In the genomic region with DNA sequence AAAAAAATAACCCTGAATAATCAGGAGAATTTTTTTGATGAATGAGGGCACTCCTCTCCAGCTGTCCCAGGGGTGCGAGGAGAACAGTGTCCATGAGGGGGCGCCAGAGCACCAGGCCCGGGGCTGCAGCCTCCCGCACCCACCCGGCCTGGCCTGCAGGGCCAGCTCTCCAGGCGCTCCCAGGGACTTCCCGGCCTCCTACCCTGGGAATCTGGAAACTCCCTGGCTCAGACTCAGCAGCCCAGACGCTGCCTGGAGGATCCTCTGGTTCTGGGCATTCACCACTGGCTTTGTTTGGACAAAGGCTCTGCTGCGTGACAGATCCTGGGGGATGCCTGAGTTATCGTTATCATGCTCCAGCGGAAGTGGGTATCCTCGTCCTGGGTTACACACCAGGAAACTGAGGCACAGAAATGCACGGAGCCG, we compare ENCODE assay signal across 9 cellular contexts. TPM values are rescaled to one million over a fixed set of nuclear protein-coding genes. Genes with fewer than 3 reads are reported as not detected.
DNase-seq lines count a peak whose midpoint lies in the region; ATAC-seq and TF ChIP-seq lines count a peak whose summit lies in the region.
"Had no signal": no experiment of that assay in that cellular context is flagged by ENCODE, and none has a peak within 500 bp of the region (broad histone marks: within the 10 kb centered on the region; RNA-seq: fewer than 3 reads in every experiment).

No MANE protein-coding gene starts in this region.

- TF ChIP-seq EP300 in tibial nerve (IDR thresholded peaks at IDR 0.05): no peak

- H3K4me3 ChIP-seq in SU-DHL-6 (ENCODE audit: insufficient read depth, low read length, poor library complexity, severe bottlenecking) (no peak overlapping the region), adipocyte (ENCODE audit: low read length) (no peak overlapping the region), cardiac muscle cell (no peak overlapping the region), tibial nerve (no peak overlapping the region)
- H3K4me3 ChIP-seq: SK-N-MC had no signal

- no peak for TF ChIP-seq POLR2A in tibial nerve (IDR thresholded peaks at IDR 0.05)

- no peak for ATAC-seq in HG02759 (IDR thresholded peaks at IDR 0.05; ENCODE audit: unreplicated experiment)

- H3K27ac ChIP-seq in SU-DHL-6 (ENCODE audit: low read depth, low read length) (no peak overlapping the region), cardiac muscle cell (no peak overlapping the region), tibial nerve (peak overlapping the region in 2 of 4 donors; percentile 2 to 24)
- H3K27ac ChIP-seq: SK-N-MC had no signal

- WGBS in tibial nerve, 2 donors: 12 to 13% methylated on average over 12 of the region's 14 CpGs

- H4K20me1 ChIP-seq in SU-DHL-6 (ENCODE audit: low read depth, low read length): no peaks in the 10 kb centered on the region

- no peaks in the 10 kb centered on the region for H3F3A ChIP-seq in SU-DHL-6 (ENCODE audit: insufficient read depth)

- H3K36me3 ChIP-seq in SU-DHL-6 (ENCODE audit: low read length): peaks cover 7% of the 10 kb centered on the region; the same call in 1 of the 2 replicates
- H3K36me3 ChIP-seq in adipocyte (ENCODE audit: control insufficient read depth, insufficient read depth, low read length, severe bottlenecking): no peaks in the 10 kb centered on the region
- no peaks in the 10 kb centered on the region for H3K36me3 ChIP-seq in cardiac muscle cell
- peaks cover 0 to 44% (median 0%) of the 10 kb centered on the region in 3 donors for H3K36me3 ChIP-seq in tibial nerve

- in situ Hi-C loops in Caki2 (cut with HindIII; ENCODE audit: low pct_unique_long_range_greater_than_20kb, low sequenced_read_pairs): no loop called here
- in situ Hi-C loops in KBM-7 (cut with MboI; ENCODE audit: low pct_unique_long_range_greater_than_20kb, low sequenced_read_pairs): no loop called here

- H3K27me3 ChIP-seq in SU-DHL-6 (ENCODE audit: low read length): no peaks in the 10 kb centered on the region
- no peaks in the 10 kb centered on the region for H3K27me3 ChIP-seq in adipocyte (replicated peaks; ENCODE audit: control insufficient read depth, insufficient read depth, low read length)
- no peaks in the 10 kb centered on the region for H3K27me3 ChIP-seq in cardiac muscle cell
- H3K27me3 ChIP-seq in tibial nerve: no peaks in the 10 kb centered on the region

- H3K79me2 ChIP-seq in SU-DHL-6 (ENCODE audit: insufficient read depth, low read length): no peaks in the 10 kb centered on the region

- H3K9ac ChIP-seq in SU-DHL-6 (ENCODE audit: low read length): no peak overlapping the region
- H3K9ac ChIP-seq in adipocyte (ENCODE audit: low read length): peak overlapping the region; percentile 6

- peak; percentile 91 for TF ChIP-seq CTCF in SU-DHL-6 (IDR thresholded peaks at IDR 0.05; ENCODE audit: insufficient read depth, low read length, poor library complexity, severe bottlenecking)
- peak; percentile 98 for TF ChIP-seq CTCF in cardiac muscle cell (IDR thresholded peaks at IDR 0.05; ENCODE audit: low read depth, low read length)
- TF ChIP-seq CTCF in tibial nerve (IDR thresholded peaks at IDR 0.05): peak; percentile 91 to 97 (median 95)

- peaks cover 8% of the 10 kb centered on the region for H3K4me1 ChIP-seq in adipocyte (ENCODE audit: control insufficient read depth, insufficient read depth, low read length)
- H3K4me1 ChIP-seq in cardiac muscle cell (ENCODE audit: low read depth): peaks cover 6% of the 10 kb centered on the region
- H3K4me1 ChIP-seq in tibial nerve: peaks cover 0 to 13% (median 0%) of the 10 kb centered on the region in 4 donors

- H3K9me3 ChIP-seq in SU-DHL-6 (ENCODE audit: insufficient read depth, low read length): no peaks in the 10 kb centered on the region
- peaks cover 14% of the 10 kb centered on the region for H3K9me3 ChIP-seq in adipocyte (ENCODE audit: control insufficient read depth, low read length)
- no peaks in the 10 kb centered on the region for H3K9me3 ChIP-seq in cardiac muscle cell (ENCODE audit: low read depth)
- peaks cover 0 to 15% (median 1%) of the 10 kb centered on the region in 4 donors for H3K9me3 ChIP-seq in tibial nerve

- H2AFZ ChIP-seq in SU-DHL-6 (ENCODE audit: low read depth, low read length, severe bottlenecking): no peak overlapping the region

- intact Hi-C loops in posterior vena cava (cut with DNase I): loop anchor here (5.0 to 10.0 kb wide), 3 partner anchors 156 to 694 kb away; no protein-coding TSS in a partner anchor

- DNase-seq in Caki2 (ENCODE audit: low read depth): peak; percentile 96
- DNase-seq in KBM-7: peak; percentile 78
- peak; percentile 95 for DNase-seq in adipocyte (ENCODE audit: low read depth)
- DNase-seq in cardiac muscle cell (ENCODE audit: low read depth in 1 of 2, low spot score in 1 of 2): peak; percentile 89 to 96
- peak; percentile 95 for DNase-seq in posterior vena cava (ENCODE audit: low spot score)
- DNase-seq in tibial nerve (ENCODE audit: low spot score in 2 of 2): peak; percentile 69 to 81

- H3K9me2 ChIP-seq in SU-DHL-6 (replicated peaks; ENCODE audit: insufficient read depth, low read length): no peaks in the 10 kb centered on the region

- H3K4me2 ChIP-seq in SU-DHL-6 (ENCODE audit: low read depth, low read length, poor library complexity, severe bottlenecking): no peak overlapping the region

RNA-seq across cellular contexts. Expression of a gene that starts 31.0 kb away (rescaled TPM):
- total RNA-seq in Caki2 (2014; rRNA removed; shearing (Covaris generic); ENCODE audit: low replicate concordance): 134 and 177 TPM in 2 replicates
- total RNA-seq in cardiac muscle cell (26.2 and 83.5 TPM in 2 replicates), posterior vena cava (10 to 100 TPM; 15.2 to 17.3 TPM), tibial nerve (10 to 100 TPM; 19.8 to 25.3 (median 22.4) TPM)
- 31.7 and 82.1 TPM in 2 replicates for polyA plus RNA-seq in cardiac muscle cell

RNA-seq across cellular contexts. Expression of a gene that starts 50.0 kb away (rescaled TPM):
- total RNA-seq in Caki2 (2014; rRNA removed; shearing (Covaris generic); ENCODE audit: low replicate concordance): 118 and 167 TPM in 2 replicates
- total RNA-seq in cardiac muscle cell: 1.5 and 2.1 TPM in 2 replicates
- polyA plus RNA-seq in cardiac muscle cell: 1.6 and 3.3 TPM in 2 replicates
- total RNA-seq in posterior vena cava: 10 to 100 TPM; 14.4 to 42.4 TPM
- 10 to 100 TPM in 3 of 4 donors, 1 to 10 TPM in 1; 7.5 to 53.7 (median 19.0) TPM for total RNA-seq in tibial nerve
